Comparison of ENCODE assay signal across 17 cellular contexts in the genomic region with DNA sequence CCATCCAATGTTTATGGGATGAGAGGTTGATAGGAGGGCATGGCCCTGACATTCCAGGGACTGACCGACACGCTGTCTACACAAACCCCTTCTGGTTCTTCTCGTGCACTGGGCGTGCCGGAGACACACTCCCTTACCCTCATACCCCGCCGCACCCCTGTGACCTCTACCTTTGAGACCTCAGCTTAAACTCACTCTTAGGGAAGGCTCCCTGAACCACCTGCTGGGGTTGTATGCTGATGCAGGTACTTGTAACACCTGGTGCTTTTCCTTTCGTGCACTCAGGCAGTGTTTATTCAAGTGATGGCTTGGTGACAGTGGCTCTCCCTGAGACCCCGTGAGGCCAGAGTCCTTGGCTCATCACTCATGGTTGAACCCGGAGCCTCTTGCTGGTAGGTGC. TPM values are rescaled to one million over a fixed set of nuclear protein-coding genes. Genes with fewer than 3 reads are reported as not detected.
DNase-seq lines count a peak whose midpoint lies in the region; ATAC-seq, FAIRE-seq and TF ChIP-seq lines count a peak whose summit lies in the region.
"Had no signal": no experiment of that assay in that cellular context is flagged by ENCODE, and none has a peak within 500 bp of the region (broad histone marks: within the 10 kb centered on the region; RNA-seq: fewer than 3 reads in every experiment).

No MANE protein-coding gene starts in this region.

- H3K4me1 ChIP-seq in kidney (ENCODE audit: control insufficient read depth in 1 of 2, insufficient read depth in 1 of 2, low read depth in 1 of 2, low read length in 2 of 2), result peaks cover 18 to 30% of the 10 kb centered on the region in 2 donors

- TF ChIP-seq CTCF in kidney (IDR thresholded peaks at IDR 0.05; ENCODE audit: borderline replicate concordance, extremely low read depth, insufficient read depth) (no peak), type B pancreatic cell (conservative IDR thresholded peaks at IDR 0.05) (no peak)

- ATAC-seq in esophagus mucosa, result no peak

- no peaks in the 10 kb centered on the region for H3K4me1 Mint-ChIP-seq in type B pancreatic cell (ENCODE audit: unreplicated experiment)

- peak overlapping the region; percentile 16 for H3K27ac Mint-ChIP-seq in type B pancreatic cell

- H3K4me3 Mint-ChIP-seq in type B pancreatic cell, result no peak overlapping the region

- H3K9me3 Mint-ChIP-seq in type B pancreatic cell, result no peaks in the 10 kb centered on the region

- H3K27ac ChIP-seq in kidney (ENCODE audit: low read depth in 2 of 2, low read length in 2 of 2), result peak overlapping the region; percentile 45 to 55
- H3K27ac ChIP-seq: BLaER1 treated with 17β-estradiol and CSF1 and Interleukin-3, amounts not matched to agents 10 nM and 100 nM had no signal

- FAIRE-seq in kidney (lab: Jason Lieb, UNC), result no peak
- FAIRE-seq: H1, HTR-8/SVneo had no signal

- H3K9ac ChIP-seq in kidney (ENCODE audit: low read length in 2 of 2), result no peak overlapping the region

- intact Hi-C loops in kidney (cut with DNase I), result no loop called here

- H3K36me3 ChIP-seq in kidney (ENCODE audit: control insufficient read depth in 1 of 2, insufficient read depth in 2 of 2, low read length in 2 of 2), result peaks cover 0 to 8% of the 10 kb centered on the region in 2 donors

- peak in 2 of 3 experiments; percentile 9 to 53 for DNase-seq in NCI-H1417 (lab: John Stamatoyannopoulos, UW)
- no peak for DNase-seq in NCI-H1417 treated with DMSO at 0.1 percent for 48 hours (lab: John Stamatoyannopoulos, UW)
- DNase-seq in NCI-H510A treated with DMSO at 0.1 percent for 48 hours (lab: John Stamatoyannopoulos, UW), result peak; percentile 68
- no peak for DNase-seq in kidney
- no peak for DNase-seq in type B pancreatic cell (ENCODE audit: extremely low spot score, unreplicated experiment)
- DNase-seq in GF-D8 (lab: John Stamatoyannopoulos, UW), result no peak
- DNase-seq in activated CD4-positive, alpha-beta T cell treated with anti-CD3 and anti-CD28 coated beads for 4 hours, result no peak
- DNase-seq: 8988T, KBM-7, NCI-H1048, NCI-H187, NCI-H526 treated with DMSO at 0.1 percent for 48 hours, SIG-M5 had no signal

- H3K9me3 ChIP-seq in kidney (ENCODE audit: control insufficient read depth in 1 of 2, low read length in 2 of 2), result no peaks in the 10 kb centered on the region
- H3K9me3 ChIP-seq: BLaER1 treated with 17β-estradiol and CSF1 and Interleukin-3, amounts not matched to agents 10 nM and 100 nM had no signal

- peaks cover 5% of the 10 kb centered on the region for H3K36me3 Mint-ChIP-seq in type B pancreatic cell

- H3K27me3 Mint-ChIP-seq in type B pancreatic cell, result no peaks in the 10 kb centered on the region

- H3K4me3 ChIP-seq in kidney (ENCODE audit: low read length in 2 of 2), result no peak overlapping the region
- H3K4me3 ChIP-seq: BLaER1 treated with 17β-estradiol and CSF1 and Interleukin-3, amounts not matched to agents 10 nM and 100 nM had no signal

RNA-seq across cellular contexts. Expression of gene PPARA, which starts 12.0 kb away (rescaled TPM):
- 36.8 TPM for total RNA-seq in kidney
- polyA plus RNA-seq in kidney (ENCODE audit: insufficient read depth, low read depth, low replicate concordance), result 15.8 TPM
- 22.7 and 22.9 TPM in 2 replicates for total RNA-seq in type B pancreatic cell (ENCODE audit: low replicate concordance)
- 12.9 TPM for total RNA-seq in esophagus mucosa

Comparison
In these comparisons a context has a peak if more than half of its experiments do, and no peak if none do; other contexts are left out.
1. DNase-seq: peak in NCI-H1417 (2 of 3) and NCI-H510A treated with DMSO at 0.1 percent for 48 hours (single experiment); none in NCI-H1417 treated with DMSO at 0.1 percent for 48 hours (single experiment), kidney (single experiment), type B pancreatic cell (single experiment), GF-D8 (single experiment) and activated CD4-positive, alpha-beta T cell treated with anti-CD3 and anti-CD28 coated beads for 4 hours (0 of 2).